In the genomic region with DNA sequence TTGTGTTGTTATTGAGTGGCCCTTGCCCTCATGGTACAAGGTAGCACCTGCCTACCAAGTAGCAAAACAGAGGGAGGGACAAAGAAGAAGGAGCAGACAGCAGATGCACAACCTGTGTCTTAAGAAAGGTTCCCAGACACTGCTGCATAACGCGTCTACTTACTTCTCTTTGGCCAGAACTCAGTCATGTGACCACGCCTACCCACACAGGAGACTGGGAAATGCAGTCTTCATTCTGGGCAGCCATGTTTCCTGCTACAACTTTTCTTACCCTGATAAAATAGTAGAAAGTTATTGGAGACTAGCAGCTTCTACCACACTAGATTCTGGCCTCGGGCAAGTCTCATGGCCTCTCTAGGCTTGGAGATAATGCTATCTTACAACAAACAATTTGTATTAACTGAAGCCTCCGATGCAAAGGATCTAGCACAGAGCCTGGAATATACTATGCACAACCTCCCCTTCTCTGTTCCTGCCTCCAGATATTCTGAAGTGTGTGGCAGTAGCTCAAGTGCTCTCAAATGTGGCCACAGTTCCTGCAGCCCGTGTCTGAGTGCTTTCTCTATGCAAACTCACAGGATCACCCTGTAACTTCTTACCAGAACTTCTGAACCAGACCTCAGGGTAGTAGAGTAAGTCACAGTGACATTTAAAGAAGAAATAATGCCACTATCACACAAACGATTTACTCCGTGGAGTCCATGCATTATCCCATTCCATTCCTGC, we compare ENCODE assay signal across 9 cellular contexts. TPM values are rescaled to one million over a fixed set of nuclear protein-coding genes. Genes with fewer than 3 reads are reported as not detected.
DNase-seq lines count a peak whose midpoint lies in the region; ATAC-seq, FAIRE-seq and TF ChIP-seq lines count a peak whose summit lies in the region.
"Had no signal": no experiment of that assay in that cellular context is flagged by ENCODE, and none has a peak within 500 bp of the region (broad histone marks: within the 10 kb centered on the region; RNA-seq: fewer than 3 reads in every experiment).

No MANE protein-coding gene starts in this region.

- H3K4me3 ChIP-seq in fibroblast of lung (replicated peaks in 1 of 4; ENCODE audit: control extremely low read depth in 1 of 4, insufficient read depth in 1 of 4, low read depth in 3 of 4, low read length in 4 of 4) = no peak overlapping the region

- no peaks in the 10 kb centered on the region for H3K9me3 ChIP-seq in fibroblast of lung (ENCODE audit: control insufficient read depth, insufficient read depth, low read depth, low read length)

- DNase-seq in AG08395 (ENCODE audit: low spot score) = peak; percentile 49
- DNase-seq in GM19239 (ENCODE audit: insufficient read length, low spot score) = no peak
- peak; percentile 35 for DNase-seq in NCI-H524 treated with DMSO at 0.1 percent for 48 hours (lab: John Stamatoyannopoulos, UW)
- peak; percentile 87 for DNase-seq in activated CD8-positive, alpha-beta T cell treated with anti-CD3 and anti-CD28 coated beads for 36 hours
- peak; percentile 72 to 74 for DNase-seq in fibroblast of lung (ENCODE audit: low read depth in 2 of 2)
- DNase-seq in osteocyte (ENCODE audit: extremely low spot score, unreplicated experiment) = peak; percentile 81

- H3K9ac ChIP-seq in fibroblast of lung (ENCODE audit: insufficient read depth, low read length) = no peak overlapping the region

- H4K20me1 ChIP-seq in fibroblast of lung (ENCODE audit: control insufficient read depth, extremely low read depth, insufficient read depth, low read length) = no peaks in the 10 kb centered on the region

- peaks cover 3% of the 10 kb centered on the region for H3K27me3 ChIP-seq in fibroblast of lung (ENCODE audit: control insufficient read depth, insufficient read depth, low read length)

- H3K27ac Mint-ChIP-seq in activated CD8-positive, alpha-beta T cell treated with anti-CD3 and anti-CD28 coated beads for 36 hours = peak overlapping the region; percentile 21
- H3K27ac Mint-ChIP-seq in osteocyte (ENCODE audit: unreplicated experiment) = no peak overlapping the region

- TF ChIP-seq CTCF in activated CD8-positive, alpha-beta T cell treated with anti-CD3 and anti-CD28 coated beads for 36 hours (IDR thresholded peaks at IDR 0.05) = no peak
- TF ChIP-seq CTCF in fibroblast of lung (conservative IDR thresholded peaks at IDR 0.05 in 1 of 2, IDR thresholded peaks at IDR 0.05 in 1 of 2; ENCODE audit: low read depth in 1 of 2, low read length in 2 of 2) (no peak), osteocyte (IDR thresholded peaks at IDR 0.05) (no peak)

- H3K36me3 ChIP-seq in fibroblast of lung (ENCODE audit: control insufficient read depth, insufficient read depth, low read length) = no peaks in the 10 kb centered on the region

- no peaks in the 10 kb centered on the region for H3K36me3 Mint-ChIP-seq in activated CD8-positive, alpha-beta T cell treated with anti-CD3 and anti-CD28 coated beads for 36 hours (ENCODE audit: low read depth)
- no peaks in the 10 kb centered on the region for H3K36me3 Mint-ChIP-seq in osteocyte (ENCODE audit: unreplicated experiment)

- no peaks in the 10 kb centered on the region for H3K9me3 Mint-ChIP-seq in activated CD8-positive, alpha-beta T cell treated with anti-CD3 and anti-CD28 coated beads for 36 hours
- no peaks in the 10 kb centered on the region for H3K9me3 Mint-ChIP-seq in osteocyte (ENCODE audit: unreplicated experiment)

- peaks cover 7% of the 10 kb centered on the region for H3K4me1 ChIP-seq in fibroblast of lung (ENCODE audit: control insufficient read depth, extremely low read depth, insufficient read depth, low read length)

- H3K27ac ChIP-seq in fibroblast of lung (ENCODE audit: insufficient read depth, low read length) = no peak overlapping the region

- no peak overlapping the region for H3K4me3 Mint-ChIP-seq in activated CD8-positive, alpha-beta T cell treated with anti-CD3 and anti-CD28 coated beads for 36 hours
- no peak overlapping the region for H3K4me3 Mint-ChIP-seq in osteocyte (ENCODE audit: unreplicated experiment)

- peaks cover 41% of the 10 kb centered on the region for H3K4me1 Mint-ChIP-seq in activated CD8-positive, alpha-beta T cell treated with anti-CD3 and anti-CD28 coated beads for 36 hours (ENCODE audit: low read depth)
- peaks cover 20% of the 10 kb centered on the region for H3K4me1 Mint-ChIP-seq in osteocyte (ENCODE audit: unreplicated experiment)

- peak; percentile 51 for ATAC-seq in activated CD8-positive, alpha-beta T cell treated with anti-CD3 and anti-CD28 coated beads for 36 hours
- ATAC-seq in GM19023 (IDR thresholded peaks at IDR 0.05; ENCODE audit: unreplicated experiment) (no peak), GM19467 (IDR thresholded peaks at IDR 0.05; ENCODE audit: unreplicated experiment) (no peak)

- intact Hi-C loops in activated CD8-positive, alpha-beta T cell treated with anti-CD3 and anti-CD28 coated beads for 36 hours (cut with micrococcal nuclease) = loop anchor here (5.0 kb wide), 1 partner anchor 36 kb away; a partner anchor contains a TSS

- H2AFZ ChIP-seq in fibroblast of lung (ENCODE audit: low read length) = no peak overlapping the region

- H3K4me2 ChIP-seq in fibroblast of lung (ENCODE audit: extremely low read depth, insufficient read depth, low read length) = no peak overlapping the region

- FAIRE-seq in GM19239 (lab: Jason Lieb, UNC) = peak; percentile 64

- POLR2A ChIA-PET in activated CD8-positive, alpha-beta T cell treated with anti-CD3 and anti-CD28 coated beads for 36 hours (lab: Charles Lee) = interaction anchor here (0.9 to 9.6 kb wide), 10 partner anchors 16 to 75 kb away, joined by 3 to 94 read pairs (median 4); a partner anchor contains a TSS

- CTCF ChIA-PET in activated CD8-positive, alpha-beta T cell treated with anti-CD3 and anti-CD28 coated beads for 36 hours (lab: Charles Lee) = interaction anchor here (0.7 to 20.6 kb wide), 10 partner anchors 15 to 422 kb away, joined by 3 to 1114 read pairs (median 102); a partner anchor contains a TSS

- H3K27me3 Mint-ChIP-seq in activated CD8-positive, alpha-beta T cell treated with anti-CD3 and anti-CD28 coated beads for 36 hours = no peaks in the 10 kb centered on the region
- peaks cover under 1% of the 10 kb centered on the region for H3K27me3 Mint-ChIP-seq in osteocyte (ENCODE audit: unreplicated experiment)

- no peaks in the 10 kb centered on the region for H3K79me2 ChIP-seq in fibroblast of lung (ENCODE audit: control insufficient read depth, insufficient read depth, low read length)

RNA-seq across cellular contexts. Expression of a gene that starts 34.1 kb away (rescaled TPM):
- total RNA-seq in activated CD8-positive, alpha-beta T cell treated with anti-CD3 and anti-CD28 coated beads for 36 hours = 100 to 1,000 TPM; 115 TPM
- total RNA-seq in fibroblast of lung (20.3 and 26.3 TPM in 2 replicates), osteocyte (31.2 and 33.7 TPM in 2 replicates)
- polyA plus RNA-seq in fibroblast of lung = 9.8 and 12.2 TPM in 2 replicates
- 6.7 and 9.3 TPM in 2 replicates for polyA plus RNA-seq in fibroblast of lung (2012)
- 4.1 and 9.1 TPM in 2 replicates for polyA minus RNA-seq in fibroblast of lung (ENCODE audit: low replicate concordance)

RNA-seq across cellular contexts. Expression of a gene that starts 41.7 kb away (rescaled TPM):
- total RNA-seq in activated CD8-positive, alpha-beta T cell treated with anti-CD3 and anti-CD28 coated beads for 36 hours = under 1 TPM; 0.56 to 0.74 TPM
- total RNA-seq in fibroblast of lung = not detected in 2 replicates
- polyA plus RNA-seq in fibroblast of lung = not detected in 2 replicates
- polyA plus RNA-seq in fibroblast of lung (2012) = not detected in 2 replicates
- not detected in 2 replicates for polyA minus RNA-seq in fibroblast of lung (ENCODE audit: low replicate concordance)
- total RNA-seq in osteocyte = not detected in 2 replicates
- total RNA-seq: dermis microvascular lymphatic vessel endothelial cell had no signal
